ENCODE assay signal across 14 cellular contexts in the genomic region with DNA sequence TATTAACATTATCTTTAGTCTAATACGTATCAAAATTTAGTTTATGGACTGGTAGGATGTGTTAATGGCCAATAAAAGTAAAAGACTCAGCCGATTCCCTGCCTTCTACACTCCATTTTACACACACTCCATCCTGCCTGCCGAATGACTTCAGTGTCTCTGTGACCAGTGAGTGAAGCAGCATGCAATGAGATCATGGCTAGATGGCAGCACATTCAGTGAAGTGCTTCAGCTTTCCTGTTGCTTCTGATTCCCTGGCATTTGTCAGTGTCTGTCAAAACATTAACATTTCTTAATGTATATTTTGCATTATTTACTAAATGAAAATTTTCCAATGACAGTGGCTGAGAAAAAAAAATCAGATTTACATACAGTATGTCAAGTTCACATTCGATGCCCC.
DNase-seq lines count a peak whose midpoint lies in the region; ATAC-seq, FAIRE-seq and TF ChIP-seq lines count a peak whose summit lies in the region.
"Had no signal": no experiment of that assay in that cellular context is flagged by ENCODE, and none has a peak within 500 bp of the region (broad histone marks: within the 10 kb centered on the region; RNA-seq: fewer than 3 reads in every experiment).

No MANE protein-coding gene starts in this region.

- H3K9ac ChIP-seq in HepG2 (ENCODE audit: insufficient read depth, low read depth, low read length), result no peak overlapping the region

- TF ChIP-seq EP300 in HepG2 (IDR thresholded peaks at IDR 0.05; ENCODE audit: low read depth in 2 of 2, low read length in 2 of 2) (no peak), HepG2 (CRISPR knock-in tag; IDR thresholded peaks at IDR 0.05; ENCODE audit: borderline replicate concordance) (no peak)

- no peaks in the 10 kb centered on the region for H3K27me3 ChIP-seq in left ventricle myocardium inferior (ENCODE audit: low read depth)
- H3K27me3 ChIP-seq in HepG2 (ENCODE audit: control insufficient read depth in 1 of 2, insufficient read depth in 2 of 2, low read length in 2 of 2), result peaks cover 0 to 6% of the 10 kb centered on the region in 2 experiments; a peak in 1 of 5 replicates
- H3K27me3 ChIP-seq: SJSA1 had no signal

- ATAC-seq in Right ventricle myocardium inferior (no peak), HepG2 (no peak; the same call in 2 of the 3 replicates), HG02610 (IDR thresholded peaks at IDR 0.05; ENCODE audit: unreplicated experiment) (no peak)
- ATAC-seq: activated T-helper 17 cell treated with anti-CD3 and anti-CD28 coated beads, Interleukin-2, amount 50 U/mL, for 72 hours had no signal

- in situ Hi-C loops in HepG2 (cut with HindIII; ENCODE audit: extremely low pct_ligation_motif_present, low pct_unique_long_range_greater_than_20kb) (no loop called here), GM13976 (cut with MboI; ENCODE audit: low sequenced_read_pairs, unreplicated experiment) (no loop called here)

- H3K36me3 Mint-ChIP-seq in chondrocyte (ENCODE audit: low read depth), result no peaks in the 10 kb centered on the region
- H3K36me3 Mint-ChIP-seq in immature natural killer cell, result no peaks in the 10 kb centered on the region
- H3K36me3 Mint-ChIP-seq: brain had no signal

- no peaks in the 10 kb centered on the region for H3K36me3 ChIP-seq in left ventricle myocardium inferior
- no peaks in the 10 kb centered on the region for H3K36me3 ChIP-seq in HepG2 (replicated peaks in 1 of 2; ENCODE audit: control insufficient read depth in 1 of 2, insufficient read depth in 2 of 2, low read length in 2 of 2)
- H3K36me3 ChIP-seq: SJSA1 had no signal

- BruUV-seq in HepG2 (replicated peaks; lab: Mats Ljungman, UMichigan), result no TSS peak

- no peak for DNase-seq in left ventricle myocardium inferior
- DNase-seq in Right ventricle myocardium inferior (ENCODE audit: missing footprints), result no peak
- no peak for DNase-seq in chondrocyte (ENCODE audit: low spot score)
- no peak for DNase-seq in HepG2 (ENCODE audit: low spot score)
- no peak for DNase-seq in GM13976 (ENCODE audit: low spot score)
- DNase-seq in immature natural killer cell, result no peak
- no peak for DNase-seq in NCI-H187 (lab: John Stamatoyannopoulos, UW)
- DNase-seq: activated CD4-positive, alpha-beta T cell treated with anti-CD3 and anti-CD28 coated beads, Interleukin-2, amount 10 ng/mL, durations not matched to agents 24 days and 14 days; NCI-H510A had no signal

- H3K4me1 ChIP-seq in left ventricle myocardium inferior (no peaks in the 10 kb centered on the region), HepG2 (ENCODE audit: insufficient read depth, low read length) (peaks cover 8% of the 10 kb centered on the region)
- H3K4me1 ChIP-seq: SJSA1 had no signal

- POLR2A ChIA-PET in HepG2 (lab: Yijun Ruan, JAX), result no interaction called here

- H3K79me2 ChIP-seq in HepG2 (ENCODE audit: insufficient read depth, low read length), result no peaks in the 10 kb centered on the region

- H3K4me2 ChIP-seq in HepG2 (ENCODE audit: low read depth, low read length), result no peak overlapping the region

- intact Hi-C loops in left ventricle myocardium inferior (cut with micrococcal nuclease), result no loop called here
- intact Hi-C loops in Right ventricle myocardium inferior (cut with DNase I), result no loop called here
- intact Hi-C loops in HepG2 (cut with micrococcal nuclease; ENCODE audit: unreplicated experiment), result no loop called here

- H3K4me1 Mint-ChIP-seq in chondrocyte (ENCODE audit: low read depth), result peaks cover 25% of the 10 kb centered on the region
- no peaks in the 10 kb centered on the region for H3K4me1 Mint-ChIP-seq in immature natural killer cell
- H3K4me1 Mint-ChIP-seq: activated CD4-positive, alpha-beta T cell treated with anti-CD3 and anti-CD28 coated beads, Interleukin-2, amount 10 ng/mL, durations not matched to agents 24 days and 14 days; activated T-helper 17 cell treated with anti-CD3 and anti-CD28 coated beads, Interleukin-2, amount 50 U/mL, for 72 hours had no signal

- H2AFZ ChIP-seq in HepG2 (ENCODE audit: low read length), result no peak overlapping the region

- H3K27ac Mint-ChIP-seq in chondrocyte (ENCODE audit: unreplicated experiment), result no peak overlapping the region
- H3K27ac Mint-ChIP-seq in immature natural killer cell, result no peak overlapping the region
- H3K27ac Mint-ChIP-seq: activated CD4-positive, alpha-beta T cell treated with anti-CD3 and anti-CD28 coated beads, Interleukin-2, amount 10 ng/mL, durations not matched to agents 24 days and 14 days; activated T-helper 17 cell treated with anti-CD3 and anti-CD28 coated beads, Interleukin-2, amount 50 U/mL, for 72 hours; brain had no signal

- WGBS in HepG2 (ENCODE audit: low lambda C conversion rate), result 50% methylated on average over 4 of the region's 4 CpGs

- H3K9me3 ChIP-seq in left ventricle myocardium inferior (replicated peaks), result peaks cover 2% of the 10 kb centered on the region
- H3K9me3 ChIP-seq in HepG2 (ENCODE audit: low read length), result no peaks in the 10 kb centered on the region
- H3K9me3 ChIP-seq: SJSA1 had no signal

- H3K9me3 Mint-ChIP-seq in chondrocyte (ENCODE audit: low read depth), result peaks cover 5% of the 10 kb centered on the region
- peaks cover 0 to 6% (median 3%) of the 10 kb centered on the region in 6 donors for H3K9me3 Mint-ChIP-seq in immature natural killer cell
- H3K9me3 Mint-ChIP-seq: activated T-helper 17 cell treated with anti-CD3 and anti-CD28 coated beads, Interleukin-2, amount 50 U/mL, for 72 hours had no signal

- TF ChIP-seq CTCF in left ventricle myocardium inferior (IDR thresholded peaks at IDR 0.05; ENCODE audit: borderline replicate concordance), result peak; percentile 29
- TF ChIP-seq CTCF in chondrocyte (IDR thresholded peaks at IDR 0.05), result peak; percentile 47
- peak; percentile 36; the same call in 1 of the 2 replicates for TF ChIP-seq CTCF in HepG2 (CRISPR knock-in tag; IDR thresholded peaks at IDR 0.05)
- TF ChIP-seq CTCF in GM13976 (IDR thresholded peaks at IDR 0.05; ENCODE audit: borderline replicate concordance, control extremely low read depth, extremely low read depth, insufficient read depth, missing control alignments), result no peak

- H3K27ac ChIP-seq in left ventricle myocardium inferior (replicated peaks) (no peak overlapping the region), HepG2 (ENCODE audit: extremely low read length, insufficient read depth, low read length) (no peak overlapping the region)
- H3K27ac ChIP-seq: SJSA1 had no signal

- no peak for TF ChIP-seq RAD21 in HepG2 (CRISPR knock-in tag; IDR thresholded peaks at IDR 0.05)

- H4K20me1 ChIP-seq in HepG2 (ENCODE audit: insufficient read depth, low read length), result 0 out of 2 replicates have a peak, but pooled peaks cover 3% of the 10 kb centered on the region

- H3K27me3 Mint-ChIP-seq in chondrocyte (ENCODE audit: low read depth) (no peaks in the 10 kb centered on the region), immature natural killer cell (ENCODE audit: low read depth in 3 of 3) (no peaks in the 10 kb centered on the region)
- H3K27me3 Mint-ChIP-seq: activated CD4-positive, alpha-beta T cell treated with anti-CD3 and anti-CD28 coated beads, Interleukin-2, amount 10 ng/mL, durations not matched to agents 24 days and 14 days; activated T-helper 17 cell treated with anti-CD3 and anti-CD28 coated beads, Interleukin-2, amount 50 U/mL, for 72 hours; brain had no signal

- no peak overlapping the region for H3K4me3 ChIP-seq in left ventricle myocardium inferior
- no peak overlapping the region for H3K4me3 ChIP-seq in HepG2 (replicated peaks in 1 of 3; ENCODE audit: insufficient read depth in 1 of 3, low read depth in 2 of 3, low read length in 3 of 3)
- H3K4me3 ChIP-seq: SJSA1 had no signal

- TF ChIP-seq POLR2A in HepG2 (IDR thresholded peaks at IDR 0.05; ENCODE audit: insufficient read depth in 1 of 2, low read depth in 2 of 2, low read length in 2 of 2), result no peak

- no peak for FAIRE-seq in HepG2 (lab: Jason Lieb, UNC)
- FAIRE-seq: G401.6 had no signal

- CTCF ChIA-PET in HepG2 (lab: Yijun Ruan, JAX; ENCODE audit: low intra/inter-chr PET ratio, low total read pairs), result no interaction called here

- no peak overlapping the region for H3K4me3 Mint-ChIP-seq in chondrocyte (ENCODE audit: unreplicated experiment)
- H3K4me3 Mint-ChIP-seq in immature natural killer cell, result no peak overlapping the region
- H3K4me3 Mint-ChIP-seq: activated CD4-positive, alpha-beta T cell treated with anti-CD3 and anti-CD28 coated beads, Interleukin-2, amount 10 ng/mL, durations not matched to agents 24 days and 14 days; activated T-helper 17 cell treated with anti-CD3 and anti-CD28 coated beads, Interleukin-2, amount 50 U/mL, for 72 hours; brain had no signal

TF ChIP-seq in HepG2, 621 proteins besides CTCF, POLR2A, EP300 and RAD21:
- peak; percentile 41 for TF ChIP-seq STAG1 (CRISPR knock-in tag; IDR thresholded peaks at IDR 0.05)
- TF ChIP-seq TAF1 (CRISPR knock-in tag; IDR thresholded peaks at IDR 0.05), result no peak
